Comparison of ENCODE assay signal across 10 cellular contexts in genomic region chr1:100631015-100631521, GRCh38.
DNase-seq lines count a peak whose midpoint lies in the region; ATAC-seq and TF ChIP-seq lines count a peak whose summit lies in the region.
"Had no signal": no experiment of that assay in that cellular context is flagged by ENCODE, and none has a peak within 500 bp of the region (broad histone marks: within the 10 kb centered on the region; RNA-seq: fewer than 3 reads in every experiment).

No MANE protein-coding gene starts in this region.

- intact Hi-C loops in CD4-positive, alpha-beta T cell (cut with DNase I, micrococcal nuclease), result no loop called here

- H3K27me3 ChIP-seq in kidney epithelial cell (ENCODE audit: control insufficient read depth, insufficient read depth, low read length), result no peaks in the 10 kb centered on the region
- H3K27me3 ChIP-seq in CD4-positive, alpha-beta T cell (ENCODE audit: control insufficient read depth, insufficient read depth, low read length), result no peaks in the 10 kb centered on the region
- H3K27me3 ChIP-seq in endodermal cell (ENCODE audit: control insufficient read depth, insufficient read depth, low read length, poor library complexity, severe bottlenecking), result no peaks in the 10 kb centered on the region
- H3K27me3 ChIP-seq: cardiac muscle cell had no signal

- H3K4me3 ChIP-seq in AG09309 (ENCODE audit: control insufficient read depth, low read depth, low read length), result no peak overlapping the region
- no peak overlapping the region for H3K4me3 ChIP-seq in kidney epithelial cell (ENCODE audit: low read depth, low read length)
- H3K4me3 ChIP-seq in endodermal cell (ENCODE audit: low read length), result no peak overlapping the region
- H3K4me3 ChIP-seq: cardiac muscle cell had no signal

- H3K36me3 ChIP-seq in kidney epithelial cell (ENCODE audit: control insufficient read depth, insufficient read depth, low read length), result no peaks in the 10 kb centered on the region
- H3K36me3 ChIP-seq in endodermal cell (ENCODE audit: control insufficient read depth, insufficient read depth, low read length), result no peaks in the 10 kb centered on the region
- H3K36me3 ChIP-seq: cardiac muscle cell had no signal

- no peaks in the 10 kb centered on the region for H3K4me1 Mint-ChIP-seq in CD4-positive, alpha-beta T cell (ENCODE audit: low read depth)
- no peaks in the 10 kb centered on the region for H3K4me1 Mint-ChIP-seq in endodermal cell

- H3K4me1 ChIP-seq in endodermal cell (ENCODE audit: control insufficient read depth, insufficient read depth, low read length), result no peaks in the 10 kb centered on the region

- H3K9ac ChIP-seq in endodermal cell (ENCODE audit: extremely low read depth, low read length, poor library complexity, severe bottlenecking), result no peak overlapping the region

- peaks cover 15% of the 10 kb centered on the region for H3K27me3 Mint-ChIP-seq in CD4-positive, alpha-beta T cell
- peaks cover 2% of the 10 kb centered on the region for H3K27me3 Mint-ChIP-seq in endodermal cell (ENCODE audit: insufficient read depth)

- H3K9me3 Mint-ChIP-seq in CD4-positive, alpha-beta T cell, result peaks cover 4% of the 10 kb centered on the region
- peaks cover 17% of the 10 kb centered on the region for H3K9me3 Mint-ChIP-seq in endodermal cell
- H3K9me3 Mint-ChIP-seq: activated CD4-positive, alpha-beta memory T cell treated with anti-CD3 and anti-CD28 coated beads for 36 hours had no signal

- no peak for ATAC-seq in CD4-positive, alpha-beta T cell (ENCODE audit: poor library complexity)
- ATAC-seq in GM21576 (IDR thresholded peaks at IDR 0.05; ENCODE audit: unreplicated experiment), result no peak

- no peaks in the 10 kb centered on the region for H3K36me3 Mint-ChIP-seq in CD4-positive, alpha-beta T cell (ENCODE audit: low read depth)
- no peaks in the 10 kb centered on the region for H3K36me3 Mint-ChIP-seq in endodermal cell (ENCODE audit: low read depth)
- H3K36me3 Mint-ChIP-seq: activated CD4-positive, alpha-beta memory T cell treated with anti-CD3 and anti-CD28 coated beads for 36 hours had no signal

- no peak overlapping the region for H3K27ac ChIP-seq in CD4-positive, alpha-beta T cell (ENCODE audit: low read depth, low read length)
- H3K27ac ChIP-seq in endodermal cell (ENCODE audit: low read depth, low read length), result no peak overlapping the region
- H3K27ac ChIP-seq: cardiac muscle cell had no signal

- peak; percentile 79 for DNase-seq in AG09309 (ENCODE audit: low read depth)
- peak; percentile 41 for DNase-seq in HT-29 (ENCODE audit: low spot score)
- DNase-seq in T1000 (lab: John Stamatoyannopoulos, UW), result peak; percentile 40
- peak; percentile 79 for DNase-seq in kidney epithelial cell (ENCODE audit: low read depth)
- DNase-seq in NCI-H82 (lab: John Stamatoyannopoulos, UW), result no peak
- DNase-seq in CD4-positive, alpha-beta T cell, result no peak
- DNase-seq in endodermal cell, result no peak
- DNase-seq: activated CD4-positive, alpha-beta memory T cell treated with anti-CD3 and anti-CD28 coated beads for 36 hours had no signal

- H3K9me3 ChIP-seq in CD4-positive, alpha-beta T cell (ENCODE audit: control insufficient read depth, low read length), result no peaks in the 10 kb centered on the region
- H3K9me3 ChIP-seq in endodermal cell (ENCODE audit: control insufficient read depth, low read length), result no peaks in the 10 kb centered on the region

- 91 to 98% methylated on average over 4 of the region's 4 CpGs for WGBS in endodermal cell (ENCODE audit: insufficient coverage in 1 of 2, insufficient read length in 1 of 2), 2 experiments

- no peak for TF ChIP-seq CTCF in AG09309 (IDR thresholded peaks at IDR 0.05; ENCODE audit: control insufficient read depth, insufficient read depth, low read depth, low read length, missing control alignments)
- no peak for TF ChIP-seq CTCF in kidney epithelial cell (IDR thresholded peaks at IDR 0.05; ENCODE audit: insufficient read depth, low read length, poor library complexity, severe bottlenecking)
- no peak for TF ChIP-seq CTCF in CD4-positive, alpha-beta T cell (IDR thresholded peaks at IDR 0.05)
- no peak for TF ChIP-seq CTCF in endodermal cell (conservative IDR thresholded peaks at IDR 0.05)

- POLR2A ChIA-PET in CD4-positive, alpha-beta T cell (lab: Charles Lee), result no interaction called here

- no peak overlapping the region for H3K4me3 Mint-ChIP-seq in CD4-positive, alpha-beta T cell
- no peak overlapping the region for H3K4me3 Mint-ChIP-seq in endodermal cell
- H3K4me3 Mint-ChIP-seq: activated CD4-positive, alpha-beta memory T cell treated with anti-CD3 and anti-CD28 coated beads for 36 hours had no signal

- CTCF ChIA-PET in CD4-positive, alpha-beta T cell (lab: Charles Lee), result no interaction called here

- H3K27ac Mint-ChIP-seq in CD4-positive, alpha-beta T cell, result no peak overlapping the region
- no peak overlapping the region for H3K27ac Mint-ChIP-seq in endodermal cell
- H3K27ac Mint-ChIP-seq: activated CD4-positive, alpha-beta memory T cell treated with anti-CD3 and anti-CD28 coated beads for 36 hours had no signal

Comparison
In these comparisons a context has a peak if more than half of its experiments do, and no peak if none do; other contexts are left out.
1. DNase-seq: peak in AG09309 (single experiment), HT-29 (single experiment), T1000 (single experiment) and kidney epithelial cell (single experiment); none in NCI-H82 (single experiment), CD4-positive, alpha-beta T cell (0 of 10) and endodermal cell (single experiment).